In the genomic region with DNA sequence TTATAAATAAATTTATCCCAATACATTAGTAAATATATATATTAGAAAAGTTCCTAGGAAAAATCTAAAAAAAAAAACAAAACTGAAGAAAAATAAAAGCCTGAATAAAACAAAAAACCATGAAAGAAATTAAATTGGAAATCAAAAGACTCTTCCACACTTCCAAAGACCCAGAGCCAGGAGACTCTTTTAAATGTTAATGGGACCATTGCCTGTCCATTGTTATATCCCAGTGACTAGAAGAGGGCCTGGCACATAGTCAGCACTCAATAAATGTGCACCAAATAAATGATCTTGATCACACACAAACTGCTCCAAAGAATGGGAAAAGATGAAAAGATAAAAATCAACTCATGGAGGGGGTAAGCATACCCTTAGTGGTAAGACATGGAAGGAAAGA, we compare ENCODE assay signal across 24 cellular contexts. TPM values are rescaled to one million over a fixed set of nuclear protein-coding genes. Genes with fewer than 3 reads are reported as not detected.
DNase-seq lines count a peak whose midpoint lies in the region; ATAC-seq, FAIRE-seq and TF ChIP-seq lines count a peak whose summit lies in the region.
"Had no signal": no experiment of that assay in that cellular context is flagged by ENCODE, and none has a peak within 500 bp of the region (broad histone marks: within the 10 kb centered on the region; RNA-seq: fewer than 3 reads in every experiment).

No MANE protein-coding gene starts in this region.

- no peak for DNase-seq in WTC11 (ENCODE audit: low spot score)
- DNase-seq in frontal cortex (ENCODE audit: low spot score in 2 of 2), result no peak
- DNase-seq in EL, result no peak
- no peak for DNase-seq in UCSD-AML1 (lab: John Stamatoyannopoulos, UW; ENCODE audit: unreplicated experiment)
- DNase-seq: ACHN; BE2C; C1 segment of cervical spinal cord; CD4-positive, alpha-beta memory T cell; CD4-positive, CD25-positive, alpha-beta regulatory T cell; CD8-positive, alpha-beta memory T cell; COR-L47; DMS 273 treated with DMSO at 0.1 percent for 48 hours; DMS153; DMS53; DMS79; DND-41; GF-D8 had no signal

- peaks cover 16% of the 10 kb centered on the region for H3K4me1 Mint-ChIP-seq in WTC11
- H3K4me1 Mint-ChIP-seq: CD14-positive monocyte; CD4-positive, alpha-beta memory T cell; CD4-positive, CD25-positive, alpha-beta regulatory T cell; CD8-positive, alpha-beta memory T cell had no signal

- CTCF ChIA-PET in WTC11 (lab: Charles Lee), result interaction anchor here (1.8 kb wide), 1 partner anchor 12 kb away, joined by 9 read pairs; no protein-coding TSS in a partner anchor

- no peak overlapping the region for H3K27ac Mint-ChIP-seq in WTC11
- H3K27ac Mint-ChIP-seq: CD14-positive monocyte; CD4-positive, alpha-beta memory T cell; CD4-positive, CD25-positive, alpha-beta regulatory T cell; CD8-positive, alpha-beta memory T cell had no signal

- POLR2A ChIA-PET in WTC11 (lab: Charles Lee), result no interaction called here

- TF ChIP-seq CTCF in WTC11 (IDR thresholded peaks at IDR 0.05), result no peak

- FAIRE-seq in A204.1 (lab: Jason Lieb, UNC) (peak; percentile 27), frontal cortex (lab: Jason Lieb, UNC) (peak; percentile 24)
- FAIRE-seq: G401.6, GM12891 had no signal

- ATAC-seq in WTC11, result peak; percentile 78
- ATAC-seq in GM18870 (IDR thresholded peaks at IDR 0.05; ENCODE audit: unreplicated experiment), result no peak

- H3K36me3 Mint-ChIP-seq in WTC11, result peaks cover 10% of the 10 kb centered on the region
- H3K36me3 Mint-ChIP-seq: CD14-positive monocyte; CD4-positive, CD25-positive, alpha-beta regulatory T cell; CD8-positive, alpha-beta memory T cell had no signal

- H3K9me3 Mint-ChIP-seq in WTC11, result peaks cover 35% of the 10 kb centered on the region

- no peaks in the 10 kb centered on the region; the same call in 1 of the 2 replicates for H3K27me3 Mint-ChIP-seq in WTC11 (ENCODE audit: low read depth)

- H3K4me3 Mint-ChIP-seq in WTC11, result no peak overlapping the region
- H3K4me3 Mint-ChIP-seq: CD14-positive monocyte; CD4-positive, alpha-beta memory T cell; CD4-positive, CD25-positive, alpha-beta regulatory T cell; CD8-positive, alpha-beta memory T cell had no signal

TF ChIP-seq in WTC11, 78 proteins besides CTCF, POLR2A, EP300 and RAD21:
- TF ChIP-seq ZNF138 (CRISPR knock-in tag; conservative IDR thresholded peaks at IDR 0.05), result no peak
- TF ChIP-seq ZNF121 (CRISPR knock-in tag; IDR thresholded peaks at IDR 0.05), result no peak
- TF ChIP-seq, protein P1, sequence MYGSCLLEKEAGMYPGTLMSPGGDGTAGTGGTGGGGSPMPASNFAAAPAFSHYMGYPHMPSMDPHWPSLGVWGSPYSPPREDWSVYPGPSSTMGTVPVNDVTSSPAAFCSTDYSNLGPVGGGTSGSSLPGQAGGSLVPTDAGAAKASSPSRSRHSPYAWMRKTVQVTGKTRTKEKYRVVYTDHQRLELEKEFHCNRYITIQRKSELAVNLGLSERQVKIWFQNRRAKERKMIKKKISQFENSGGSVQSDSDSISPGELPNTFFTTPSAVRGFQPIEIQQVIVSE (CRISPR knock-in tag; IDR thresholded peaks at IDR 0.05; ENCODE audit: borderline replicate concordance), result no peak
- TF ChIP-seq, protein P2, sequence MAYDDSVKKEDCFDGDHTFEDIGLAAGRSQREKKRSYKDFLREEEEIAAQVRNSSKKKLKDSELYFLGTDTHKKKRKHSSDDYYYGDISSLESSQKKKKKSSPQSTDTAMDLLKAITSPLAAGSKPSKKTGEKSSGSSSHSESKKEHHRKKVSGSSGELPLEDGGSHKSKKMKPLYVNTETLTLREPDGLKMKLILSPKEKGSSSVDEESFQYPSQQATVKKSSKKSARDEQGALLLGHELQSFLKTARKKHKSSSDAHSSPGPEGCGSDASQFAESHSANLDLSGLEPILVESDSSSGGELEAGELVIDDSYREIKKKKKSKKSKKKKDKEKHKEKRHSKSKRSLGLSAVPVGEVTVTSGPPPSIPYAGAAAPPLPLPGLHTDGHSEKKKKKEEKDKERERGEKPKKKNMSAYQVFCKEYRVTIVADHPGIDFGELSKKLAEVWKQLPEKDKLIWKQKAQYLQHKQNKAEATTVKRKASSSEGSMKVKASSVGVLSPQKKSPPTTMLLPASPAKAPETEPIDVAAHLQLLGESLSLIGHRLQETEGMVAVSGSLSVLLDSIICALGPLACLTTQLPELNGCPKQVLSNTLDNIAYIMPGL (CRISPR knock-in tag; IDR thresholded peaks at IDR 0.05), result no peak
- no peak for TF ChIP-seq FOXK1 (CRISPR knock-in tag; IDR thresholded peaks at IDR 0.05)
- TF ChIP-seq, protein P3, sequence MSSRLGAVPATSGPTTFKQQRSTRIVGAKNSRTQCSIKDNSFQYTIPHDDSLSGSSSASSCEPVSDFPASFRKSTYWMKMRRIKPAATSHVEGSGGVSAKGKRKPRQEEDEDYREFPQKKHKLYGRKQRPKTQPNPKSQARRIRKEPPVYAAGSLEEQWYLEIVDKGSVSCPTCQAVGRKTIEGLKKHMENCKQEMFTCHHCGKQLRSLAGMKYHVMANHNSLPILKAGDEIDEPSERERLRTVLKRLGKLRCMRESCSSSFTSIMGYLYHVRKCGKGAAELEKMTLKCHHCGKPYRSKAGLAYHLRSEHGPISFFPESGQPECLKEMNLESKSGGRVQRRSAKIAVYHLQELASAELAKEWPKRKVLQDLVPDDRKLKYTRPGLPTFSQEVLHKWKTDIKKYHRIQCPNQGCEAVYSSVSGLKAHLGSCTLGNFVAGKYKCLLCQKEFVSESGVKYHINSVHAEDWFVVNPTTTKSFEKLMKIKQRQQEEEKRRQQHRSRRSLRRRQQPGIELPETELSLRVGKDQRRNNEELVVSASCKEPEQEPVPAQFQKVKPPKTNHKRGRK (CRISPR knock-in tag; IDR thresholded peaks at IDR 0.05; ENCODE audit: borderline replicate concordance), result no peak
- TF ChIP-seq SMAD4 (CRISPR knock-in tag; IDR thresholded peaks at IDR 0.05), result no peak

RNA-seq across cellular contexts. Expression of a gene that starts 51.3 kb away (rescaled TPM):
- total RNA-seq in WTC11 (2021) (0.13 to 0.23 TPM (median 0.16 TPM) in 3 replicates), frontal cortex (not detected)
- total RNA-seq: A673; CD4-positive, alpha-beta memory T cell; CD4-positive, CD25-positive, alpha-beta regulatory T cell; CD8-positive, alpha-beta memory T cell; Daoy had no signal
